In the genomic region with DNA sequence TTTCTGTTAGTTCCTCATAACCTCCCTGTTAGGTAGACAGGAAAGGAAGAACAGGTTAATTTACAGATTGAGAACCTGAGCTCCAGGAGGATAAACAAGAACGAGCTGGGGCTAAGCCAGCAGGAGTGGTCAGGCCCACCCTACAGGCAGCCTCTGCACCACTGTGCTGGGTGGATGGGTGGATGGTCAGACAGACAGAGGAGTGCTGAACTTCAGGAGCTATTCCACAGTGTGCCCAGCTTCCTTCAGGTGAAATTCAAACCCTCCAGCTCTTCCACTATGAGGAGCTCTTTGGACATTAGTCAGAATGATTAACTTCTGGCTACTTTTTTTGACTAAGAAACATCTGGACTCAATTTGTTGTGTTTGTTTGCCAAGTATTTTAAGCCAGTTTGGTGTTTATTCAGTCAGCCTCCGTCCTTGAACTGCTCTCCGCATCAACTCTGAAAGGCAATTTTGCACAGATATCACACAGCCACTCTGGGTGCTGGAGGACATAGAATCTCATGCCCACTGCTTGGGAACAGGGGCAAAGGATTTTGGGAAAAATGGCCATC, we compare ENCODE assay signal across 18 cellular contexts.
A peak's percentile ranks its signal among the peaks of the same experiment; 100 is the strongest.
DNase-seq lines count a peak whose midpoint lies in the region; TF ChIP-seq lines count a peak whose summit lies in the region.
"Had no signal": no experiment of that assay in that cellular context is flagged by ENCODE, and none has a peak within 500 bp of the region (broad histone marks: within the 10 kb centered on the region; RNA-seq: fewer than 3 reads in every experiment).

No MANE protein-coding gene starts in this region.

- intact Hi-C loops in OCI-LY7 (cut with micrococcal nuclease; ENCODE audit: unreplicated experiment): no loop called here

- H3K9me3 ChIP-seq in MG63 (no peaks in the 10 kb centered on the region), OCI-LY7 (ENCODE audit: low read length) (no peaks in the 10 kb centered on the region)
- H3K9me3 ChIP-seq: BLaER1 treated with 17β-estradiol and CSF1 and Interleukin-3, amounts not matched to agents 10 nM and 100 nM had no signal

- no peak overlapping the region for H3K4me2 ChIP-seq in OCI-LY7 (ENCODE audit: low read length)
- H3K4me2 ChIP-seq: BLaER1 treated with 17β-estradiol and CSF1 and Interleukin-3, amounts not matched to agents 10 nM and 100 nM; neural progenitor cell had no signal

- H3K4me3 ChIP-seq in MG63 (no peak overlapping the region), choroid plexus epithelial cell (ENCODE audit: low read depth, low read length) (no peak overlapping the region), OCI-LY7 (ENCODE audit: low read depth, low read length, poor library complexity, severe bottlenecking) (no peak overlapping the region)
- H3K4me3 ChIP-seq: BLaER1 treated with 17β-estradiol and CSF1 and Interleukin-3, amounts not matched to agents 10 nM and 100 nM; coronary artery; neural progenitor cell had no signal

- H3K27ac ChIP-seq in OCI-LY7 (ENCODE audit: low read depth, low read length, poor library complexity, severe bottlenecking): no peak overlapping the region
- H3K27ac ChIP-seq: BLaER1 treated with 17β-estradiol and CSF1 and Interleukin-3, amounts not matched to agents 10 nM and 100 nM; coronary artery; neural progenitor cell had no signal

- DNase-seq in AG20443 (ENCODE audit: low spot score) (peak; percentile 64), MG63 (peak; percentile 30), choroid plexus epithelial cell (ENCODE audit: low read depth) (peak; percentile 3), left kidney (ENCODE audit: low read depth, low spot score) (peak; percentile 15), OCI-LY7 (ENCODE audit: low spot score) (no peak), DMS153 (lab: John Stamatoyannopoulos, UW) (no peak), ACHN (no peak)
- DNase-seq: activated B cell treated with CpG ODN at 0.5 μM for 24 hours; activated CD8-positive, alpha-beta T cell treated with anti-CD3 and anti-CD28 coated beads, Interleukin-2, amount 10 ng/mL, durations not matched to agents 7 days and 5 days; erythroblast; hypothalamus; NCI-H1105; SHP77; substantia nigra; T-helper 17 cell had no signal

- H3K36me3 ChIP-seq in MG63 (no peaks in the 10 kb centered on the region), OCI-LY7 (ENCODE audit: insufficient read depth, low read length) (no peaks in the 10 kb centered on the region)
- H3K36me3 ChIP-seq: BLaER1 treated with 17β-estradiol and CSF1 and Interleukin-3, amounts not matched to agents 10 nM and 100 nM; neural progenitor cell had no signal

- POLR2A ChIA-PET in OCI-LY7 (lab: Charles Lee): interaction anchor here (0.6 kb wide), 1 partner anchor 10 kb away, joined by 3 read pairs; no protein-coding TSS in a partner anchor

- H4K20me1 ChIP-seq in OCI-LY7 (ENCODE audit: insufficient read depth, low read length): no peaks in the 10 kb centered on the region
- H4K20me1 ChIP-seq: BLaER1 treated with 17β-estradiol and CSF1 and Interleukin-3, amounts not matched to agents 10 nM and 100 nM had no signal

- no TSS peak for BruUV-seq in OCI-LY7 (replicated peaks; lab: Mats Ljungman, UMichigan)

- TF ChIP-seq CTCF in choroid plexus epithelial cell (conservative IDR thresholded peaks at IDR 0.05; ENCODE audit: low read depth, low read length) (no peak), OCI-LY7 (conservative IDR thresholded peaks at IDR 0.05; ENCODE audit: low read length) (no peak)

- CTCF ChIA-PET in OCI-LY7 (lab: Charles Lee; ENCODE audit: unreplicated experiment): no interaction called here

- H2AFZ ChIP-seq in OCI-LY7 (ENCODE audit: low read length): no peak overlapping the region
- H2AFZ ChIP-seq: neural progenitor cell had no signal

- H3K27me3 ChIP-seq in MG63: no peaks in the 10 kb centered on the region
- H3K27me3 ChIP-seq: BLaER1 treated with 17β-estradiol and CSF1 and Interleukin-3, amounts not matched to agents 10 nM and 100 nM; neural progenitor cell had no signal

- in situ Hi-C loops in ACHN (cut with HindIII; ENCODE audit: low pct_ligation_motif_present, low pct_unique_long_range_greater_than_20kb, low sequenced_read_pairs): no loop called here

- no peaks in the 10 kb centered on the region for H3K9me2 ChIP-seq in OCI-LY7 (ENCODE audit: insufficient read depth, low read length)

- H3K79me2 ChIP-seq in OCI-LY7 (ENCODE audit: insufficient read depth, low read depth, low read length): no peaks in the 10 kb centered on the region

- H3K4me1 ChIP-seq in OCI-LY7 (ENCODE audit: insufficient read depth, low read length, poor library complexity, severe bottlenecking): no peaks in the 10 kb centered on the region
- H3K4me1 ChIP-seq: BLaER1 treated with 17β-estradiol and CSF1 and Interleukin-3, amounts not matched to agents 10 nM and 100 nM; neural progenitor cell had no signal

Comparison
In these comparisons a context has a peak if more than half of its experiments do, and no peak if none do; other contexts are left out.
1. DNase-seq: peak in AG20443 (single experiment), MG63 (single experiment), choroid plexus epithelial cell (single experiment) and left kidney (single experiment); none in OCI-LY7 (single experiment), DMS153 (single experiment) and ACHN (single experiment).